In the genomic region with DNA sequence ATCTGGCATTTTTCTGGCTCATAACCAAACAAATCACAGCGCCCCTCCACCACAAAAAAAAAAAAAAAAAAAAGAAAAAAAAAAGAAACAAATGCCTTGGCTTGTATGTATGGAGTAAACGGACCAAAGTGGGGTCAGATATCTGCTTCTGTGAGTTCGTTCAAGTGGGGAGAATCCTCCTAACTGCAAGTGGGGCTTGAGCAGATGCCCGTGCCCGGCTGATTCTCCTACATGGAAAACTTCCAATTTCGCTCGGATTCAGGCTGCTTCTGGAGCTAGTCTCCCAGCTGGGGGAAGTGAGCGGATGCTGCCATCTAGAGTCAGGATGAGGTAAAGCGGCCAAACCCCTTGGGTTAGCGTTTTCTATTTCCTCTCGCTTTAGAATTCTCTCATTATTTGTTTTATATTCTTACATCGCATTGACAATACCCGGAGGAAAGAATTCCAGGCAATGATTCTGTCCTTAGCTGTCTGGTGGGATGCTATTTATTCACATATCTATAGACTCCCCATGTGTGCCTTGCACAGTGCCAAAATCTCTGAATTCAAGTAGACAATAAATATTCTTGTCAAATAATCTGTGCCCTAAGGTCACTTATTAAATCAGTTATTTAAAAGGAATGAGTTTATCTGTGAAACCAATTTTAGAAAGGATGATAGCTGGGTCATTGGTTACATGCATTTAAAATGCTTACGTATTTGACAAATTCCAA, we compare ENCODE assay signal across 1 cellular context.
TF ChIP-seq lines count a peak whose summit lies in the region.

No MANE protein-coding gene starts in this region.

TF ChIP-seq in HepG2, 621 proteins besides CTCF, POLR2A, EP300 and RAD21 (continued from another document and continues in another):
- TF ChIP-seq, protein P1, sequence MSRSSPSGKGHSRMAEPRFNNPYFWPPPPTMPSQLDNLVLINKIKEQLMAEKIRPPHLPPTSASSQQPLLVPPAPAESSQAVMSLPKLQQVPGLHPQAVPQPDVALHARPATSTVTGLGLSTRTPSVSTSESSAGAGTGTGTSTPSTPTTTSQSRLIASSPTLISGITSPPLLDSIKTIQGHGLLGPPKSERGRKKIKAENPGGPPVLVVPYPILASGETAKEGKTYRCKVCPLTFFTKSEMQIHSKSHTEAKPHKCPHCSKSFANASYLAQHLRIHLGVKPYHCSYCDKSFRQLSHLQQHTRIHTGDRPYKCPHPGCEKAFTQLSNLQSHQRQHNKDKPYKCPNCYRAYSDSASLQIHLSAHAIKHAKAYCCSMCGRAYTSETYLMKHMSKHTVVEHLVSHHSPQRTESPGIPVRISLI (CRISPR knock-in tag; IDR thresholded peaks at IDR 0.05; ENCODE audit: borderline replicate concordance): peak; percentile 74; the same call in 1 of the 2 replicates
- TF ChIP-seq, protein P2, sequence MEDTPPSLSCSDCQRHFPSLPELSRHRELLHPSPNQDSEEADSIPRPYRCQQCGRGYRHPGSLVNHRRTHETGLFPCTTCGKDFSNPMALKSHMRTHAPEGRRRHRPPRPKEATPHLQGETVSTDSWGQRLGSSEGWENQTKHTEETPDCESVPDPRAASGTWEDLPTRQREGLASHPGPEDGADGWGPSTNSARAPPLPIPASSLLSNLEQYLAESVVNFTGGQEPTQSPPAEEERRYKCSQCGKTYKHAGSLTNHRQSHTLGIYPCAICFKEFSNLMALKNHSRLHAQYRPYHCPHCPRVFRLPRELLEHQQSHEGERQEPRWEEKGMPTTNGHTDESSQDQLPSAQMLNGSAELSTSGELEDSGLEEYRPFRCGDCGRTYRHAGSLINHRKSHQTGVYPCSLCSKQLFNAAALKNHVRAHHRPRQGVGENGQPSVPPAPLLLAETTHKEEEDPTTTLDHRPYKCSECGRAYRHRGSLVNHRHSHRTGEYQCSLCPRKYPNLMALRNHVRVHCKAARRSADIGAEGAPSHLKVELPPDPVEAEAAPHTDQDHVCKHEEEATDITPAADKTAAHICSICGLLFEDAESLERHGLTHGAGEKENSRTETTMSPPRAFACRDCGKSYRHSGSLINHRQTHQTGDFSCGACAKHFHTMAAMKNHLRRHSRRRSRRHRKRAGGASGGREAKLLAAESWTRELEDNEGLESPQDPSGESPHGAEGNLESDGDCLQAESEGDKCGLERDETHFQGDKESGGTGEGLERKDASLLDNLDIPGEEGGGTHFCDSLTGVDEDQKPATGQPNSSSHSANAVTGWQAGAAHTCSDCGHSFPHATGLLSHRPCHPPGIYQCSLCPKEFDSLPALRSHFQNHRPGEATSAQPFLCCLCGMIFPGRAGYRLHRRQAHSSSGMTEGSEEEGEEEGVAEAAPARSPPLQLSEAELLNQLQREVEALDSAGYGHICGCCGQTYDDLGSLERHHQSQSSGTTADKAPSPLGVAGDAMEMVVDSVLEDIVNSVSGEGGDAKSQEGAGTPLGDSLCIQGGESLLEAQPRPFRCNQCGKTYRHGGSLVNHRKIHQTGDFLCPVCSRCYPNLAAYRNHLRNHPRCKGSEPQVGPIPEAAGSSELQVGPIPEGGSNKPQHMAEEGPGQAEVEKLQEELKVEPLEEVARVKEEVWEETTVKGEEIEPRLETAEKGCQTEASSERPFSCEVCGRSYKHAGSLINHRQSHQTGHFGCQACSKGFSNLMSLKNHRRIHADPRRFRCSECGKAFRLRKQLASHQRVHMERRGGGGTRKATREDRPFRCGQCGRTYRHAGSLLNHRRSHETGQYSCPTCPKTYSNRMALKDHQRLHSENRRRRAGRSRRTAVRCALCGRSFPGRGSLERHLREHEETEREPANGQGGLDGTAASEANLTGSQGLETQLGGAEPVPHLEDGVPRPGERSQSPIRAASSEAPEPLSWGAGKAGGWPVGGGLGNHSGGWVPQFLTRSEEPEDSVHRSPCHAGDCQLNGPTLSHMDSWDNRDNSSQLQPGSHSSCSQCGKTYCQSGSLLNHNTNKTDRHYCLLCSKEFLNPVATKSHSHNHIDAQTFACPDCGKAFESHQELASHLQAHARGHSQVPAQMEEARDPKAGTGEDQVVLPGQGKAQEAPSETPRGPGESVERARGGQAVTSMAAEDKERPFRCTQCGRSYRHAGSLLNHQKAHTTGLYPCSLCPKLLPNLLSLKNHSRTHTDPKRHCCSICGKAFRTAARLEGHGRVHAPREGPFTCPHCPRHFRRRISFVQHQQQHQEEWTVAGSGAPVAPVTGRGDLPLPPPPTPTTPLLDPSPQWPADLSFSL (CRISPR knock-in tag; IDR thresholded peaks at IDR 0.05): no peak
- TF ChIP-seq NR2F1 (CRISPR knock-in tag; IDR thresholded peaks at IDR 0.05) (no peak), NPAS2 (CRISPR knock-in tag; IDR thresholded peaks at IDR 0.05; ENCODE audit: borderline replicate concordance) (no peak), STAG1 (CRISPR knock-in tag; IDR thresholded peaks at IDR 0.05) (peak; percentile 87), LCORL (IDR thresholded peaks at IDR 0.05) (no peak), LCORL (CRISPR knock-in tag; IDR thresholded peaks at IDR 0.05) (0 out of 2 replicates have a peak, but pooled peaks have one; percentile 41), ZNF317 (CRISPR knock-in tag; IDR thresholded peaks at IDR 0.05) (peak; percentile 43; the same call in 1 of the 2 replicates), ZNF501 (CRISPR knock-in tag; IDR thresholded peaks at IDR 0.05) (peak; percentile 84), HMGA1 (CRISPR knock-in tag; conservative IDR thresholded peaks at IDR 0.05) (no peak), NR2C2 (CRISPR knock-in tag; IDR thresholded peaks at IDR 0.05; ENCODE audit: borderline replicate concordance) (no peak), SIX1 (CRISPR knock-in tag; IDR thresholded peaks at IDR 0.05; ENCODE audit: borderline replicate concordance) (no peak), THYN1 (CRISPR knock-in tag; IDR thresholded peaks at IDR 0.05; ENCODE audit: borderline replicate concordance, low read depth) (no peak), GFI1 (CRISPR knock-in tag; IDR thresholded peaks at IDR 0.05; ENCODE audit: borderline replicate concordance) (peak; percentile 59; the same call in 1 of the 2 replicates), ZNF205 (CRISPR knock-in tag; IDR thresholded peaks at IDR 0.05) (0 out of 2 replicates have a peak, but pooled peaks have one; percentile 8), KLF11 (CRISPR knock-in tag; IDR thresholded peaks at IDR 0.05) (no peak), HNRNPUL1 (IDR thresholded peaks at IDR 0.05; ENCODE audit: low read depth, low read length) (no peak), SIN3A (IDR thresholded peaks at IDR 0.05; ENCODE audit: borderline replicate concordance, low read depth, low read length) (no peak), ZNF570 (CRISPR knock-in tag; IDR thresholded peaks at IDR 0.05; ENCODE audit: borderline replicate concordance) (no peak)
- TF ChIP-seq, protein P3, sequence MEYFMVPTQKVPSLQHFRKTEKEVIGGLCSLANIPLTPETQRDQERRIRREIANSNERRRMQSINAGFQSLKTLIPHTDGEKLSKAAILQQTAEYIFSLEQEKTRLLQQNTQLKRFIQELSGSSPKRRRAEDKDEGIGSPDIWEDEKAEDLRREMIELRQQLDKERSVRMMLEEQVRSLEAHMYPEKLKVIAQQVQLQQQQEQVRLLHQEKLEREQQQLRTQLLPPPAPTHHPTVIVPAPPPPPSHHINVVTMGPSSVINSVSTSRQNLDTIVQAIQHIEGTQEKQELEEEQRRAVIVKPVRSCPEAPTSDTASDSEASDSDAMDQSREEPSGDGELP (IDR thresholded peaks at IDR 0.05; ENCODE audit: borderline replicate concordance, low read depth): peak; percentile 84
- TF ChIP-seq, protein P4, sequence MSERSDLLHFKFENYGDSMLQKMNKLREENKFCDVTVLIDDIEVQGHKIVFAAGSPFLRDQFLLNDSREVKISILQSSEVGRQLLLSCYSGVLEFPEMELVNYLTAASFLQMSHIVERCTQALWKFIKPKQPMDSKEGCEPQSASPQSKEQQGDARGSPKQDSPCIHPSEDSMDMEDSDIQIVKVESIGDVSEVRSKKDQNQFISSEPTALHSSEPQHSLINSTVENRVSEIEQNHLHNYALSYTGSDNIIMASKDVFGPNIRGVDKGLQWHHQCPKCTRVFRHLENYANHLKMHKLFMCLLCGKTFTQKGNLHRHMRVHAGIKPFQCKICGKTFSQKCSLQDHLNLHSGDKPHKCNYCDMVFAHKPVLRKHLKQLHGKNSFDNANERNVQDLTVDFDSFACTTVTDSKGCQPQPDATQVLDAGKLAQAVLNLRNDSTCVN (CRISPR knock-in tag; IDR thresholded peaks at IDR 0.05; ENCODE audit: borderline replicate concordance): peak; percentile 72; the same call in 1 of the 2 replicates
- TF ChIP-seq, protein P5, sequence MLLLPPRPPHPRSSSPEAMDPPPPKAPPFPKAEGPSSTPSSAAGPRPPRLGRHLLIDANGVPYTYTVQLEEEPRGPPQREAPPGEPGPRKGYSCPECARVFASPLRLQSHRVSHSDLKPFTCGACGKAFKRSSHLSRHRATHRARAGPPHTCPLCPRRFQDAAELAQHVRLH (CRISPR knock-in tag; IDR thresholded peaks at IDR 0.05; ENCODE audit: borderline replicate concordance, low read depth): peak; percentile 36; the same call in 1 of the 2 replicates
- TF ChIP-seq, protein P6, sequence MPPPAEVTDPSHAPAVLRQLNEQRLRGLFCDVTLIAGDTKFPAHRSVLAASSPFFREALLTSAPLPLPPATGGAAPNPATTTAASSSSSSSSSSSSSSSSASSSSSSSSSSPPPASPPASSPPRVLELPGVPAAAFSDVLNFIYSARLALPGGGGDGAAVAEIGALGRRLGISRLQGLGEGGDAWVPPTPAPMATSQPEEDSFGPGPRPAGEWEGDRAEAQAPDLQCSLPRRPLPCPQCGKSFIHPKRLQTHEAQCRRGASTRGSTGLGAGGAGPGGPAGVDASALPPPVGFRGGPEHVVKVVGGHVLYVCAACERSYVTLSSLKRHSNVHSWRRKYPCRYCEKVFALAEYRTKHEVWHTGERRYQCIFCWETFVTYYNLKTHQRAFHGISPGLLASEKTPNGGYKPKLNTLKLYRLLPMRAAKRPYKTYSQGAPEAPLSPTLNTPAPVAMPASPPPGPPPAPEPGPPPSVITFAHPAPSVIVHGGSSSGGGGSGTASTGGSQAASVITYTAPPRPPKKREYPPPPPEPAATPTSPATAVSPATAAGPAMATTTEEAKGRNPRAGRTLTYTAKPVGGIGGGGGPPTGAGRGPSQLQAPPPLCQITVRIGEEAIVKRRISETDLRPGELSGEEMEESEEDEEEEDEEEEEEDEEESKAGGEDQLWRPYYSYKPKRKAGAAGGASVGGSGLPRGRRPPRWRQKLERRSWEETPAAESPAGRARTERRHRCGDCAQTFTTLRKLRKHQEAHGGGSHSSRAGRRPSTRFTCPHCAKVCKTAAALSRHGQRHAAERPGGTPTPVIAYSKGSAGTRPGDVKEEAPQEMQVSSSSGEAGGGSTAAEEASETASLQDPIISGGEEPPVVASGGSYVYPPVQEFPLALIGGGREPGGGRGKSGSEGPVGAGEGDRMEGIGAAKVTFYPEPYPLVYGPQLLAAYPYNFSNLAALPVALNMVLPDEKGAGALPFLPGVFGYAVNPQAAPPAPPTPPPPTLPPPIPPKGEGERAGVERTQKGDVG (CRISPR knock-in tag; IDR thresholded peaks at IDR 0.05; ENCODE audit: borderline replicate concordance): no peak
- TF ChIP-seq, protein P7, sequence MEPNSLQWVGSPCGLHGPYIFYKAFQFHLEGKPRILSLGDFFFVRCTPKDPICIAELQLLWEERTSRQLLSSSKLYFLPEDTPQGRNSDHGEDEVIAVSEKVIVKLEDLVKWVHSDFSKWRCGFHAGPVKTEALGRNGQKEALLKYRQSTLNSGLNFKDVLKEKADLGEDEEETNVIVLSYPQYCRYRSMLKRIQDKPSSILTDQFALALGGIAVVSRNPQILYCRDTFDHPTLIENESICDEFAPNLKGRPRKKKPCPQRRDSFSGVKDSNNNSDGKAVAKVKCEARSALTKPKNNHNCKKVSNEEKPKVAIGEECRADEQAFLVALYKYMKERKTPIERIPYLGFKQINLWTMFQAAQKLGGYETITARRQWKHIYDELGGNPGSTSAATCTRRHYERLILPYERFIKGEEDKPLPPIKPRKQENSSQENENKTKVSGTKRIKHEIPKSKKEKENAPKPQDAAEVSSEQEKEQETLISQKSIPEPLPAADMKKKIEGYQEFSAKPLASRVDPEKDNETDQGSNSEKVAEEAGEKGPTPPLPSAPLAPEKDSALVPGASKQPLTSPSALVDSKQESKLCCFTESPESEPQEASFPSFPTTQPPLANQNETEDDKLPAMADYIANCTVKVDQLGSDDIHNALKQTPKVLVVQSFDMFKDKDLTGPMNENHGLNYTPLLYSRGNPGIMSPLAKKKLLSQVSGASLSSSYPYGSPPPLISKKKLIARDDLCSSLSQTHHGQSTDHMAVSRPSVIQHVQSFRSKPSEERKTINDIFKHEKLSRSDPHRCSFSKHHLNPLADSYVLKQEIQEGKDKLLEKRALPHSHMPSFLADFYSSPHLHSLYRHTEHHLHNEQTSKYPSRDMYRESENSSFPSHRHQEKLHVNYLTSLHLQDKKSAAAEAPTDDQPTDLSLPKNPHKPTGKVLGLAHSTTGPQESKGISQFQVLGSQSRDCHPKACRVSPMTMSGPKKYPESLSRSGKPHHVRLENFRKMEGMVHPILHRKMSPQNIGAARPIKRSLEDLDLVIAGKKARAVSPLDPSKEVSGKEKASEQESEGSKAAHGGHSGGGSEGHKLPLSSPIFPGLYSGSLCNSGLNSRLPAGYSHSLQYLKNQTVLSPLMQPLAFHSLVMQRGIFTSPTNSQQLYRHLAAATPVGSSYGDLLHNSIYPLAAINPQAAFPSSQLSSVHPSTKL (CRISPR knock-in tag; IDR thresholded peaks at IDR 0.05): peak; percentile 48
- TF ChIP-seq, protein P8, sequence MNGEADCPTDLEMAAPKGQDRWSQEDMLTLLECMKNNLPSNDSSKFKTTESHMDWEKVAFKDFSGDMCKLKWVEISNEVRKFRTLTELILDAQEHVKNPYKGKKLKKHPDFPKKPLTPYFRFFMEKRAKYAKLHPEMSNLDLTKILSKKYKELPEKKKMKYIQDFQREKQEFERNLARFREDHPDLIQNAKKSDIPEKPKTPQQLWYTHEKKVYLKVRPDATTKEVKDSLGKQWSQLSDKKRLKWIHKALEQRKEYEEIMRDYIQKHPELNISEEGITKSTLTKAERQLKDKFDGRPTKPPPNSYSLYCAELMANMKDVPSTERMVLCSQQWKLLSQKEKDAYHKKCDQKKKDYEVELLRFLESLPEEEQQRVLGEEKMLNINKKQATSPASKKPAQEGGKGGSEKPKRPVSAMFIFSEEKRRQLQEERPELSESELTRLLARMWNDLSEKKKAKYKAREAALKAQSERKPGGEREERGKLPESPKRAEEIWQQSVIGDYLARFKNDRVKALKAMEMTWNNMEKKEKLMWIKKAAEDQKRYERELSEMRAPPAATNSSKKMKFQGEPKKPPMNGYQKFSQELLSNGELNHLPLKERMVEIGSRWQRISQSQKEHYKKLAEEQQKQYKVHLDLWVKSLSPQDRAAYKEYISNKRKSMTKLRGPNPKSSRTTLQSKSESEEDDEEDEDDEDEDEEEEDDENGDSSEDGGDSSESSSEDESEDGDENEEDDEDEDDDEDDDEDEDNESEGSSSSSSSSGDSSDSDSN (CRISPR knock-in tag; IDR thresholded peaks at IDR 0.05): peak; percentile 39; the same call in 1 of the 2 replicates
